1 cellular context compared by ENCODE assay signal in the genomic region with DNA sequence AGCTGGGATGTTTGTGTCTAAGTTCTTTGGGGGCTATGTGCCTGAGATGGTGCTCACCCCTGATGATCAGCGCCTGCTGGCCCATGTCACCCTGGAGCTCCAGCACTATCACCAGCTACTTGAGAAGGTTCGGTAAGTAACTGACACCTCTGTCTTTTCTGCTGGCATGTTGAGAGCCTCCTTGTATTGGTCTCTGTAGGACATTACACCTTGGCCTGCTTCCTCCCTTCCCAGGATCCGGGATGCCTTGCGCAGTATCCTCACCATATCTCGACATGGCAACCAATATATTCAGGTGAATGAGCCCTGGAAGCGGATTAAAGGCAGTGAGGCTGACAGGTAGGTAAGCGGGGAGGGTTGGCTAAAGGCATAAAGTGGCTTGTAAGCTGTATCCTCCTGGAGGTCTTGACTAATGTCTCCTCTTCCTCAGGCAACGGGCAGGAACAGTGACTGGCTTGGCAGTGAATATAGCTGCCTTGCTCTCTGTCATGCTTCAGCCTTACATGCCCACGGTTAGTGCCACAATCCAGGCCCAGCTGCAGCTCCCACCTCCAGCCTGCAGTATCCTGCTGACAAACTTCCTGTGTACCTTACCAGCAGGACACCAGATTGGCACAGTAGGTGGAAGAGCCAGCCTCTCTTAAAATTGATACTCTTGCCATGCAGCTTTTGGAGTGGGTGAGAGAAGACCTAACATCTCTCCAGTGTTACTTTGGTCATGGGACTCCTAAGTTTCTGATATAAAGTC.
TF ChIP-seq lines count a peak whose summit lies in the region.

No MANE protein-coding gene starts in this region.

TF ChIP-seq in K562, 482 proteins besides CTCF, POLR2A, EP300 and RAD21:
- TF ChIP-seq U2AF1 (optimal IDR thresholded peaks at IDR 0.05; ENCODE audit: low read depth, low read length) (no peak), SMARCA5 (IDR thresholded peaks at IDR 0.05) (no peak), RHOXF2B (CRISPR knock-in tag; conservative IDR thresholded peaks at IDR 0.05) (0 out of 2 replicates have a peak, but pooled peaks have one; percentile 24), TOE1 (IDR thresholded peaks at IDR 0.05; ENCODE audit: borderline replicate concordance) (no peak), TOE1 (CRISPR knock-in tag; IDR thresholded peaks at IDR 0.05; ENCODE audit: borderline replicate concordance, low read depth) (0 out of 2 replicates have a peak, but pooled peaks have one; percentile 25), FOXK1 (CRISPR knock-in tag; IDR thresholded peaks at IDR 0.05; ENCODE audit: borderline replicate concordance) (no peak), SREBF2 (CRISPR knock-in tag; IDR thresholded peaks at IDR 0.05) (no peak), SMAD3 (CRISPR knock-in tag; conservative IDR thresholded peaks at IDR 0.05) (0 out of 2 replicates have a peak, but pooled peaks have one; percentile 32), SP1 (CRISPR knock-in tag; IDR thresholded peaks at IDR 0.05) (peak; percentile 38; the same call in 1 of the 2 replicates), RB1 (IDR thresholded peaks at IDR 0.05; ENCODE audit: low read depth) (no peak), ZNF24 (IDR thresholded peaks at IDR 0.05) (no peak), POLR2B (IDR thresholded peaks at IDR 0.05; ENCODE audit: low read depth, partially characterized antibody) (peak; percentile 9), POLR2AphosphoS5 (IDR thresholded peaks at IDR 0.05; ENCODE audit: control insufficient read depth, insufficient read depth, low read depth, low read length) (peak; percentile 48), MYC (IDR thresholded peaks at IDR 0.05; ENCODE audit: low read depth, low read length) (no peak), MYC (CRISPR knock-in tag; IDR thresholded peaks at IDR 0.05; ENCODE audit: borderline replicate concordance, low read depth) (peak; percentile 43; the same call in 1 of the 2 replicates), TARDBP (IDR thresholded peaks at IDR 0.05) (no peak), MTA3 (IDR thresholded peaks at IDR 0.05; ENCODE audit: borderline replicate concordance) (peak; percentile 41; the same call in 1 of the 2 replicates), MYNN (IDR thresholded peaks at IDR 0.05) (peak; percentile 70; the same call in 1 of the 2 replicates), MYNN (CRISPR knock-in tag; IDR thresholded peaks at IDR 0.05) (no peak; the same call in 1 of the 2 replicates), SAFB (IDR thresholded peaks at IDR 0.05; ENCODE audit: borderline replicate concordance, low read depth, low read length) (no peak), XRCC5 (IDR thresholded peaks at IDR 0.05; ENCODE audit: low read depth, low read length) (no peak), MXI1 (IDR thresholded peaks at IDR 0.05; ENCODE audit: low read depth, low read length) (no peak)
- TF ChIP-seq, protein P1, sequence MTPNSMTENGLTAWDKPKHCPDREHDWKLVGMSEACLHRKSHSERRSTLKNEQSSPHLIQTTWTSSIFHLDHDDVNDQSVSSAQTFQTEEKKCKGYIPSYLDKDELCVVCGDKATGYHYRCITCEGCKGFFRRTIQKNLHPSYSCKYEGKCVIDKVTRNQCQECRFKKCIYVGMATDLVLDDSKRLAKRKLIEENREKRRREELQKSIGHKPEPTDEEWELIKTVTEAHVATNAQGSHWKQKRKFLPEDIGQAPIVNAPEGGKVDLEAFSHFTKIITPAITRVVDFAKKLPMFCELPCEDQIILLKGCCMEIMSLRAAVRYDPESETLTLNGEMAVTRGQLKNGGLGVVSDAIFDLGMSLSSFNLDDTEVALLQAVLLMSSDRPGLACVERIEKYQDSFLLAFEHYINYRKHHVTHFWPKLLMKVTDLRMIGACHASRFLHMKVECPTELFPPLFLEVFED (CRISPR knock-in tag; conservative IDR thresholded peaks at IDR 0.05) = 0 out of 2 replicates have a peak, but pooled peaks have one; percentile 1
- TF ChIP-seq, protein P2, sequence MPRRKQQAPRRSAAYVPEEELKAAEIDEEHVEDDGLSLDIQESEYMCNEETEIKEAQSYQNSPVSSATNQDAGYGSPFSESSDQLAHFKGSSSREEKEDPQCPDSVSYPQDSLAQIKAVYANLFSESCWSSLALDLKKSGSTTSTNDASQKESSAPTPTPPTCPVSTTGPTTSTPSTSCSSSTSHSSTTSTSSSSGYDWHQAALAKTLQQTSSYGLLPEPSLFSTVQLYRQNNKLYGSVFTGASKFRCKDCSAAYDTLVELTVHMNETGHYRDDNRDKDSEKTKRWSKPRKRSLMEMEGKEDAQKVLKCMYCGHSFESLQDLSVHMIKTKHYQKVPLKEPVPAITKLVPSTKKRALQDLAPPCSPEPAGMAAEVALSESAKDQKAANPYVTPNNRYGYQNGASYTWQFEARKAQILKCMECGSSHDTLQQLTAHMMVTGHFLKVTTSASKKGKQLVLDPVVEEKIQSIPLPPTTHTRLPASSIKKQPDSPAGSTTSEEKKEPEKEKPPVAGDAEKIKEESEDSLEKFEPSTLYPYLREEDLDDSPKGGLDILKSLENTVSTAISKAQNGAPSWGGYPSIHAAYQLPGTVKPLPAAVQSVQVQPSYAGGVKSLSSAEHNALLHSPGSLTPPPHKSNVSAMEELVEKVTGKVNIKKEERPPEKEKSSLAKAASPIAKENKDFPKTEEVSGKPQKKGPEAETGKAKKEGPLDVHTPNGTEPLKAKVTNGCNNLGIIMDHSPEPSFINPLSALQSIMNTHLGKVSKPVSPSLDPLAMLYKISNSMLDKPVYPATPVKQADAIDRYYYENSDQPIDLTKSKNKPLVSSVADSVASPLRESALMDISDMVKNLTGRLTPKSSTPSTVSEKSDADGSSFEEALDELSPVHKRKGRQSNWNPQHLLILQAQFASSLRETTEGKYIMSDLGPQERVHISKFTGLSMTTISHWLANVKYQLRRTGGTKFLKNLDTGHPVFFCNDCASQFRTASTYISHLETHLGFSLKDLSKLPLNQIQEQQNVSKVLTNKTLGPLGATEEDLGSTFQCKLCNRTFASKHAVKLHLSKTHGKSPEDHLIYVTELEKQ (CRISPR knock-in tag; IDR thresholded peaks at IDR 0.05) = no peak
- TF ChIP-seq, protein P3, sequence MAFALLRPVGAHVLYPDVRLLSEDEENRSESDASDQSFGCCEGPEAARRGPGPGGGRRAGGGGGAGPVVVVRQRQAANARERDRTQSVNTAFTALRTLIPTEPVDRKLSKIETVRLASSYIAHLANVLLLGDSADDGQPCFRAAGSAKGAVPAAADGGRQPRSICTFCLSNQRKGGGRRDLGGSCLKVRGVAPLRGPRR (CRISPR knock-in tag; IDR thresholded peaks at IDR 0.05) = no peak
- TF ChIP-seq, protein P4, sequence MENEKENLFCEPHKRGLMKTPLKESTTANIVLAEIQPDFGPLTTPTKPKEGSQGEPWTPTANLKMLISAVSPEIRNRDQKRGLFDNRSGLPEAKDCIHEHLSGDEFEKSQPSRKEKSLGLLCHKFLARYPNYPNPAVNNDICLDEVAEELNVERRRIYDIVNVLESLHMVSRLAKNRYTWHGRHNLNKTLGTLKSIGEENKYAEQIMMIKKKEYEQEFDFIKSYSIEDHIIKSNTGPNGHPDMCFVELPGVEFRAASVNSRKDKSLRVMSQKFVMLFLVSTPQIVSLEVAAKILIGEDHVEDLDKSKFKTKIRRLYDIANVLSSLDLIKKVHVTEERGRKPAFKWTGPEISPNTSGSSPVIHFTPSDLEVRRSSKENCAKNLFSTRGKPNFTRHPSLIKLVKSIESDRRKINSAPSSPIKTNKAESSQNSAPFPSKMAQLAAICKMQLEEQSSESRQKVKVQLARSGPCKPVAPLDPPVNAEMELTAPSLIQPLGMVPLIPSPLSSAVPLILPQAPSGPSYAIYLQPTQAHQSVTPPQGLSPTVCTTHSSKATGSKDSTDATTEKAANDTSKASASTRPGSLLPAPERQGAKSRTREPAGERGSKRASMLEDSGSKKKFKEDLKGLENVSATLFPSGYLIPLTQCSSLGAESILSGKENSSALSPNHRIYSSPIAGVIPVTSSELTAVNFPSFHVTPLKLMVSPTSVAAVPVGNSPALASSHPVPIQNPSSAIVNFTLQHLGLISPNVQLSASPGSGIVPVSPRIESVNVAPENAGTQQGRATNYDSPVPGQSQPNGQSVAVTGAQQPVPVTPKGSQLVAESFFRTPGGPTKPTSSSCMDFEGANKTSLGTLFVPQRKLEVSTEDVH (IDR thresholded peaks at IDR 0.05; ENCODE audit: low read depth, partially characterized antibody) = peak; percentile 11
- TF ChIP-seq, protein P5, sequence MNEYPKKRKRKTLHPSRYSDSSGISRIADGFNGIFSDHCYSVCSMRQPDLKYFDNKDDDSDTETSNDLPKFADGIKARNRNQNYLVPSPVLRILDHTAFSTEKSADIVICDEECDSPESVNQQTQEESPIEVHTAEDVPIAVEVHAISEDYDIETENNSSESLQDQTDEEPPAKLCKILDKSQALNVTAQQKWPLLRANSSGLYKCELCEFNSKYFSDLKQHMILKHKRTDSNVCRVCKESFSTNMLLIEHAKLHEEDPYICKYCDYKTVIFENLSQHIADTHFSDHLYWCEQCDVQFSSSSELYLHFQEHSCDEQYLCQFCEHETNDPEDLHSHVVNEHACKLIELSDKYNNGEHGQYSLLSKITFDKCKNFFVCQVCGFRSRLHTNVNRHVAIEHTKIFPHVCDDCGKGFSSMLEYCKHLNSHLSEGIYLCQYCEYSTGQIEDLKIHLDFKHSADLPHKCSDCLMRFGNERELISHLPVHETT (CRISPR knock-in tag; conservative IDR thresholded peaks at IDR 0.05 in 1 of 2, IDR thresholded peaks at IDR 0.05 in 1 of 2) = no peak
- TF ChIP-seq, protein P6, sequence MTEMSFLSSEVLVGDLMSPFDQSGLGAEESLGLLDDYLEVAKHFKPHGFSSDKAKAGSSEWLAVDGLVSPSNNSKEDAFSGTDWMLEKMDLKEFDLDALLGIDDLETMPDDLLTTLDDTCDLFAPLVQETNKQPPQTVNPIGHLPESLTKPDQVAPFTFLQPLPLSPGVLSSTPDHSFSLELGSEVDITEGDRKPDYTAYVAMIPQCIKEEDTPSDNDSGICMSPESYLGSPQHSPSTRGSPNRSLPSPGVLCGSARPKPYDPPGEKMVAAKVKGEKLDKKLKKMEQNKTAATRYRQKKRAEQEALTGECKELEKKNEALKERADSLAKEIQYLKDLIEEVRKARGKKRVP (CRISPR knock-in tag; IDR thresholded peaks at IDR 0.05) = no peak
